ENCODE assay signal across 9 cellular contexts in genomic region chr3:123660900-123661299, GRCh38.
DNase-seq lines count a peak whose midpoint lies in the region; ATAC-seq lines count a peak whose summit lies in the region.
"Had no signal": no experiment of that assay in that cellular context is flagged by ENCODE, and none has a peak within 500 bp of the region (broad histone marks: within the 10 kb centered on the region; RNA-seq: fewer than 3 reads in every experiment).

No MANE protein-coding gene starts in this region.

- no peaks in the 10 kb centered on the region for H3K4me1 Mint-ChIP-seq in activated CD4-positive, alpha-beta T cell treated with anti-CD3 and anti-CD28 coated beads, Interleukin-2, amount 10 ng/mL, durations not matched to agents 7 days and 5 days

- no peak overlapping the region for H3K4me3 Mint-ChIP-seq in activated CD4-positive, alpha-beta T cell treated with anti-CD3 and anti-CD28 coated beads, Interleukin-2, amount 10 ng/mL, durations not matched to agents 7 days and 5 days

- H3K4me1 ChIP-seq in rectal smooth muscle tissue (ENCODE audit: control insufficient read depth, insufficient read depth, low read length), result peaks cover 66% of the 10 kb centered on the region

- H3K9me3 Mint-ChIP-seq in activated CD4-positive, alpha-beta T cell treated with anti-CD3 and anti-CD28 coated beads, Interleukin-2, amount 10 ng/mL, durations not matched to agents 7 days and 5 days, result peaks cover 11% of the 10 kb centered on the region

- H3K27me3 Mint-ChIP-seq in activated CD4-positive, alpha-beta T cell treated with anti-CD3 and anti-CD28 coated beads, Interleukin-2, amount 10 ng/mL, durations not matched to agents 7 days and 5 days, result peaks cover 3% of the 10 kb centered on the region

- ATAC-seq in left cardiac atrium (peak; percentile 91), HG02870 (IDR thresholded peaks at IDR 0.05; ENCODE audit: unreplicated experiment) (no peak)
- ATAC-seq: GM12878 had no signal

- no peaks in the 10 kb centered on the region for H3K27me3 ChIP-seq in rectal smooth muscle tissue (ENCODE audit: control insufficient read depth, insufficient read depth, low read length)

- POLR2A ChIA-PET in activated CD4-positive, alpha-beta T cell treated with anti-CD3 and anti-CD28 coated beads, Interleukin-2, amount 10 ng/mL, durations not matched to agents 7 days and 5 days (lab: Charles Lee), result no interaction called here

- no peak overlapping the region for H3K27ac Mint-ChIP-seq in activated CD4-positive, alpha-beta T cell treated with anti-CD3 and anti-CD28 coated beads, Interleukin-2, amount 10 ng/mL, durations not matched to agents 7 days and 5 days

- H3K36me3 ChIP-seq in rectal smooth muscle tissue (ENCODE audit: control insufficient read depth, insufficient read depth, low read length), result peaks cover 25% of the 10 kb centered on the region

- H3K9ac ChIP-seq in rectal smooth muscle tissue (ENCODE audit: low read length), result no peak overlapping the region

- CTCF ChIA-PET in activated CD4-positive, alpha-beta T cell treated with anti-CD3 and anti-CD28 coated beads, Interleukin-2, amount 10 ng/mL, durations not matched to agents 7 days and 5 days (lab: Charles Lee), result interaction anchor here (2.0 kb wide), 1 partner anchor 8 kb away, joined by 4 read pairs; no protein-coding TSS in a partner anchor

- H3K27ac ChIP-seq in rectal smooth muscle tissue (ENCODE audit: low read depth, low read length), result peak overlapping the region; percentile 95

- peak; percentile 89 for DNase-seq in EL
- DNase-seq in amniotic stem cell (lab: John Stamatoyannopoulos, UW), result peak; percentile 79
- DNase-seq in left cardiac atrium, result peak; percentile 94
- no peak for DNase-seq in activated CD4-positive, alpha-beta T cell treated with anti-CD3 and anti-CD28 coated beads, Interleukin-2, amount 10 ng/mL, durations not matched to agents 7 days and 5 days
- DNase-seq in GDM1 (lab: John Stamatoyannopoulos, UW), result no peak
- DNase-seq in DMS53 treated with DMSO at 0.1 percent for 48 hours (lab: John Stamatoyannopoulos, UW; ENCODE audit: unreplicated experiment), result no peak

- intact Hi-C loops in left cardiac atrium (cut with DNase I), result no loop called here

- no peaks in the 10 kb centered on the region for H3K36me3 Mint-ChIP-seq in activated CD4-positive, alpha-beta T cell treated with anti-CD3 and anti-CD28 coated beads, Interleukin-2, amount 10 ng/mL, durations not matched to agents 7 days and 5 days (ENCODE audit: low read depth)

- peak overlapping the region; percentile 19 for H3K4me3 ChIP-seq in rectal smooth muscle tissue (ENCODE audit: low read length)
- H3K4me3 ChIP-seq: GM12878 had no signal

Comparison
In these comparisons a context has a peak if more than half of its experiments do, and no peak if none do; other contexts are left out.
1. DNase-seq: peak in EL (single experiment), amniotic stem cell (single experiment) and left cardiac atrium (single experiment); none in activated CD4-positive, alpha-beta T cell treated with anti-CD3 and anti-CD28 coated beads, Interleukin-2, amount 10 ng/mL, durations not matched to agents 7 days and 5 days (single experiment), GDM1 (single experiment) and DMS53 treated with DMSO at 0.1 percent for 48 hours (single experiment).